Comparison of ENCODE assay signal across 30 cellular contexts in genomic region chr11:45451766-45452440, GRCh38.
DNase-seq lines count a peak whose midpoint lies in the region; ATAC-seq and TF ChIP-seq lines count a peak whose summit lies in the region.
"Had no signal": no experiment of that assay in that cellular context is flagged by ENCODE, and none has a peak within 500 bp of the region (broad histone marks: within the 10 kb centered on the region; RNA-seq: fewer than 3 reads in every experiment).

No MANE protein-coding gene starts in this region.

- no peaks in the 10 kb centered on the region for H3K9me2 ChIP-seq in SK-N-SH

- H3K4me3 ChIP-seq in MG63 = no peak overlapping the region
- H3K4me3 ChIP-seq in cardiac fibroblast (replicated peaks in 1 of 2; ENCODE audit: low read depth in 2 of 2, low read length in 2 of 2) = no peak overlapping the region
- no peak overlapping the region for H3K4me3 ChIP-seq in SK-N-SH (ENCODE audit: low read depth in 2 of 2, low read length in 1 of 2)
- H3K4me3 ChIP-seq: coronary artery, psoas muscle, transverse colon had no signal

- no peak overlapping the region for H3K9ac ChIP-seq in SK-N-SH

- POLR2A ChIA-PET in SK-N-SH (lab: Yijun Ruan, JAX) = no interaction called here

- peaks cover 0 to 5% of the 10 kb centered on the region in 2 experiments; a peak in 1 of 4 replicates for H3K4me1 ChIP-seq in SK-N-SH (ENCODE audit: control insufficient read depth in 1 of 2, insufficient read depth in 2 of 2, low read depth in 1 of 2, low read length in 1 of 2)
- H3K4me1 ChIP-seq: psoas muscle, transverse colon had no signal

- intact Hi-C loops in posterior vena cava (cut with DNase I) = no loop called here

- no peak overlapping the region for H2AFZ ChIP-seq in SK-N-SH (ENCODE audit: low read depth)

- CTCF ChIA-PET in SK-N-SH (lab: Yijun Ruan, JAX) = interaction anchor here (1.2 to 1.7 kb wide), 3 partner anchors 81 to 203 kb away, joined by 3 to 5 read pairs (median 4); no protein-coding TSS in a partner anchor

- no peak for TF ChIP-seq CTCF in cardiac fibroblast (IDR thresholded peaks at IDR 0.05; ENCODE audit: low read depth, low read length)
- no peak for TF ChIP-seq CTCF in SK-N-SH (IDR thresholded peaks at IDR 0.05)

- 28% methylated on average over 8 of the region's 8 CpGs for WGBS in SK-N-SH (ENCODE audit: low lambda C conversion rate)

- no peak overlapping the region for H3K27ac ChIP-seq in SK-N-SH (ENCODE audit: low read depth in 2 of 2, low read length in 1 of 2)
- H3K27ac ChIP-seq: coronary artery, neutrophil, psoas muscle, transverse colon had no signal

- H3F3A ChIP-seq in SK-N-SH (replicated peaks; ENCODE audit: insufficient read depth) = no peaks in the 10 kb centered on the region

- H3K79me2 ChIP-seq in SK-N-SH (ENCODE audit: insufficient read depth) = no peaks in the 10 kb centered on the region

- H3K36me3 ChIP-seq in MG63 (no peaks in the 10 kb centered on the region), SK-N-SH (replicated peaks in 1 of 2; ENCODE audit: control insufficient read depth in 1 of 2, insufficient read depth in 2 of 2, low read length in 1 of 2) (no peaks in the 10 kb centered on the region)
- H3K36me3 ChIP-seq: neutrophil, transverse colon had no signal

- H3K9me3 ChIP-seq in MG63 (no peaks in the 10 kb centered on the region), SK-N-SH (no peaks in the 10 kb centered on the region)
- H3K9me3 ChIP-seq: neutrophil, psoas muscle, transverse colon had no signal

- TF ChIP-seq EP300 in SK-N-SH (IDR thresholded peaks at IDR 0.05; ENCODE audit: borderline replicate concordance in 1 of 2, low read depth in 1 of 2, low read length in 1 of 2) = no peak

- H3K4me2 ChIP-seq in SK-N-SH = no peak overlapping the region

- no peak for TF ChIP-seq RAD21 in SK-N-SH (IDR thresholded peaks at IDR 0.05; ENCODE audit: low read length)

- H3K27me3 ChIP-seq in MG63 = no peaks in the 10 kb centered on the region
- H3K27me3 ChIP-seq in SK-N-SH (ENCODE audit: insufficient read depth) = no peaks in the 10 kb centered on the region; the same call in 1 of the 2 replicates
- H3K27me3 ChIP-seq: neutrophil, transverse colon had no signal

- ATAC-seq in GM18498 (IDR thresholded peaks at IDR 0.05; ENCODE audit: unreplicated experiment) (no peak), HG02588 (IDR thresholded peaks at IDR 0.05; ENCODE audit: unreplicated experiment) (no peak)
- ATAC-seq: activated T-helper 17 cell treated with anti-CD3 and anti-CD28 coated beads, Interleukin-2, amount 50 U/mL, for 72 hours; HCT116; psoas muscle; stimulated activated memory B cell treated with anti-CD40 and anti-IgM and Interleukin-4, amounts not matched to agents 10 μg/mL and 1 μg/mL and 100 μg/mL, for 72 hours had no signal

- DNase-seq in EL (peak; percentile 7), MG63 (peak; percentile 37), cardiac fibroblast (ENCODE audit: low read depth in 2 of 2) (peak; percentile 65 to 86), posterior vena cava (ENCODE audit: low spot score) (peak; percentile 5), SK-N-SH (no peak)
- DNase-seq: activated CD4-positive, alpha-beta T cell treated with anti-CD3 and anti-CD28 coated beads for 48 hours; activated naive CD4-positive, alpha-beta T cell treated with anti-CD3 and anti-CD28 coated beads, Interleukin-2, amount 10 ng/mL, durations not matched to agents 7 days and 5 days; amniotic stem cell; C1 segment of cervical spinal cord; COR-L47; effector CD8-positive, alpha-beta T cell; foreskin fibroblast; GDM1; islet precursor cell; midbrain; naive B cell; NCI-H1436 treated with DMSO at 0.1 percent for 48 hours; NCI-H2081 treated with DMSO at 0.1 percent for 48 hours; NCI-H226; NCI-H69; psoas muscle; T-helper 9 cell; transverse colon had no signal

- no peaks in the 10 kb centered on the region for H4K20me1 ChIP-seq in SK-N-SH (ENCODE audit: insufficient read depth)

TF ChIP-seq in SK-N-SH, 30 proteins besides CTCF, POLR2A, EP300 and RAD21:
- TF ChIP-seq ELF1 (IDR thresholded peaks at IDR 0.05) (no peak), POLR2AphosphoS5 (IDR thresholded peaks at IDR 0.05; ENCODE audit: low read depth, low read length) (no peak)
- TF ChIP-seq, protein P1, sequence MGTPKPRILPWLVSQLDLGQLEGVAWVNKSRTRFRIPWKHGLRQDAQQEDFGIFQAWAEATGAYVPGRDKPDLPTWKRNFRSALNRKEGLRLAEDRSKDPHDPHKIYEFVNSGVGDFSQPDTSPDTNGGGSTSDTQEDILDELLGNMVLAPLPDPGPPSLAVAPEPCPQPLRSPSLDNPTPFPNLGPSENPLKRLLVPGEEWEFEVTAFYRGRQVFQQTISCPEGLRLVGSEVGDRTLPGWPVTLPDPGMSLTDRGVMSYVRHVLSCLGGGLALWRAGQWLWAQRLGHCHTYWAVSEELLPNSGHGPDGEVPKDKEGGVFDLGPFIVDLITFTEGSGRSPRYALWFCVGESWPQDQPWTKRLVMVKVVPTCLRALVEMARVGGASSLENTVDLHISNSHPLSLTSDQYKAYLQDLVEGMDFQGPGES (IDR thresholded peaks at IDR 0.05; ENCODE audit: low read depth, low read length) = no peak
